ENCODE assay signal across 1 cellular context in genomic region chr15:66294157-66294931, GRCh38.
TF ChIP-seq lines count a peak whose summit lies in the region.

No MANE protein-coding gene starts in this region.

TF ChIP-seq in K562, 482 proteins besides CTCF, POLR2A, EP300 and RAD21 (continued from another document and continues in another):
- peak; percentile 44 to 71; a peak in 3 of 4 replicates for TF ChIP-seq MNT (conservative IDR thresholded peaks at IDR 0.05)
- TF ChIP-seq NR1H2 (CRISPR knock-in tag; IDR thresholded peaks at IDR 0.05): 0 out of 2 replicates have a peak, but pooled peaks have one; percentile 84
- TF ChIP-seq ZNF24 (IDR thresholded peaks at IDR 0.05): no peak
- TF ChIP-seq NUFIP1 (IDR thresholded peaks at IDR 0.05; ENCODE audit: partially characterized antibody): peak; percentile 54
- TF ChIP-seq MEF2D (tag; conservative IDR thresholded peaks at IDR 0.05; ENCODE audit: low read depth): no peak
- no peak for TF ChIP-seq ZNF23 (CRISPR knock-in tag; IDR thresholded peaks at IDR 0.05)
- no peak for TF ChIP-seq ERF (CRISPR knock-in tag; IDR thresholded peaks at IDR 0.05)
- no peak for TF ChIP-seq CHD7 (IDR thresholded peaks at IDR 0.05; ENCODE audit: low read depth, low read length)
- TF ChIP-seq ZKSCAN1 (IDR thresholded peaks at IDR 0.05; ENCODE audit: low read depth, low read length): no peak
- no peak for TF ChIP-seq MLX (CRISPR knock-in tag; conservative IDR thresholded peaks at IDR 0.05)
- no peak for TF ChIP-seq IFI16 (CRISPR knock-in tag; IDR thresholded peaks at IDR 0.05)
- no peak for TF ChIP-seq ZC3H11A (IDR thresholded peaks at IDR 0.05; ENCODE audit: low read depth, low read length)
- peak; percentile 53 for TF ChIP-seq KDM5B (IDR thresholded peaks at IDR 0.05; ENCODE audit: insufficient replicate concordance, low read depth, low read length)
- no peak for TF ChIP-seq ELK3 (CRISPR knock-in tag; IDR thresholded peaks at IDR 0.05)
- TF ChIP-seq NEUROD1 (IDR thresholded peaks at IDR 0.05; ENCODE audit: borderline replicate concordance, low read depth, low read length, partially characterized antibody): no peak
- TF ChIP-seq NR2C2 (CRISPR knock-in tag; IDR thresholded peaks at IDR 0.05): no peak
- TF ChIP-seq NR2C2 (tag; IDR thresholded peaks at IDR 0.05): peak; percentile 71
- 0 out of 2 replicates have a peak, but pooled peaks have one; percentile 38 for TF ChIP-seq SREBF2 (CRISPR knock-in tag; IDR thresholded peaks at IDR 0.05)
- TF ChIP-seq ARID2 (IDR thresholded peaks at IDR 0.05): no peak
- no peak for TF ChIP-seq WHSC1 (IDR thresholded peaks at IDR 0.05; ENCODE audit: low read length)
- no peak for TF ChIP-seq SUPT5H (IDR thresholded peaks at IDR 0.05)
- TF ChIP-seq ZZZ3 (IDR thresholded peaks at IDR 0.05): 0 out of 2 replicates have a peak, but pooled peaks have one; percentile 49
- no peak for TF ChIP-seq MCM3 (IDR thresholded peaks at IDR 0.05)
- peak; percentile 78; the same call in 1 of the 2 replicates for TF ChIP-seq ZFX (CRISPR knock-in tag; IDR thresholded peaks at IDR 0.05)
- TF ChIP-seq NONO (IDR thresholded peaks at IDR 0.05; ENCODE audit: low read depth in 2 of 2, low read length in 1 of 2): no peak
- TF ChIP-seq NBN (IDR thresholded peaks at IDR 0.05; ENCODE audit: low read depth): 0 out of 2 replicates have a peak, but pooled peaks have one; percentile 20
- TF ChIP-seq SMARCE1 (IDR thresholded peaks at IDR 0.05): no peak
- no peak for TF ChIP-seq PBX2 (CRISPR knock-in tag; IDR thresholded peaks at IDR 0.05; ENCODE audit: low read depth)
- TF ChIP-seq PBX2 (tag; conservative IDR thresholded peaks at IDR 0.05; ENCODE audit: low read depth): no peak
- TF ChIP-seq PHB2 (IDR thresholded peaks at IDR 0.05; ENCODE audit: low read depth): no peak
- TF ChIP-seq RHOXF2B (CRISPR knock-in tag; conservative IDR thresholded peaks at IDR 0.05): no peak
- no peak for TF ChIP-seq ZNF239 (CRISPR knock-in tag; IDR thresholded peaks at IDR 0.05)
- TF ChIP-seq BACH1 (tag; IDR thresholded peaks at IDR 0.05): peak; percentile 41; the same call in 1 of the 2 replicates
- TF ChIP-seq GABPB1 (CRISPR knock-in tag; IDR thresholded peaks at IDR 0.05): peak; percentile 26
- no peak for TF ChIP-seq MCM7 (IDR thresholded peaks at IDR 0.05)
- no peak for TF ChIP-seq MBD1 (CRISPR knock-in tag; IDR thresholded peaks at IDR 0.05)
- 0 out of 3 replicates have a peak, but pooled peaks of 1 of the 2 experiments have one; percentile 38 for TF ChIP-seq CBX3 (IDR thresholded peaks at IDR 0.05; ENCODE audit: borderline replicate concordance in 1 of 2, low read length in 2 of 2)
- peak; percentile 60; the same call in 1 of the 2 replicates for TF ChIP-seq MYC (IDR thresholded peaks at IDR 0.05; ENCODE audit: low read depth, low read length)
- no peak for TF ChIP-seq MYC (CRISPR knock-in tag; IDR thresholded peaks at IDR 0.05; ENCODE audit: borderline replicate concordance, low read depth)
- TF ChIP-seq ZNF830 (CRISPR knock-in tag; IDR thresholded peaks at IDR 0.05): no peak
- TF ChIP-seq E2F6 (IDR thresholded peaks at IDR 0.05; ENCODE audit: borderline replicate concordance in 1 of 2, extremely low read depth in 1 of 2, insufficient read depth in 1 of 2, insufficient read length in 1 of 2, low read depth in 1 of 2, low read length in 1 of 2, poor library complexity in 1 of 2, severe bottlenecking in 1 of 2): peak in 1 of 2 experiments; percentile 69
- TF ChIP-seq ZBTB12 (CRISPR knock-in tag; IDR thresholded peaks at IDR 0.05): no peak
- TF ChIP-seq MECOM (CRISPR knock-in tag; IDR thresholded peaks at IDR 0.05): no peak
